ENCODE assay signal across 8 cellular contexts in the genomic region with DNA sequence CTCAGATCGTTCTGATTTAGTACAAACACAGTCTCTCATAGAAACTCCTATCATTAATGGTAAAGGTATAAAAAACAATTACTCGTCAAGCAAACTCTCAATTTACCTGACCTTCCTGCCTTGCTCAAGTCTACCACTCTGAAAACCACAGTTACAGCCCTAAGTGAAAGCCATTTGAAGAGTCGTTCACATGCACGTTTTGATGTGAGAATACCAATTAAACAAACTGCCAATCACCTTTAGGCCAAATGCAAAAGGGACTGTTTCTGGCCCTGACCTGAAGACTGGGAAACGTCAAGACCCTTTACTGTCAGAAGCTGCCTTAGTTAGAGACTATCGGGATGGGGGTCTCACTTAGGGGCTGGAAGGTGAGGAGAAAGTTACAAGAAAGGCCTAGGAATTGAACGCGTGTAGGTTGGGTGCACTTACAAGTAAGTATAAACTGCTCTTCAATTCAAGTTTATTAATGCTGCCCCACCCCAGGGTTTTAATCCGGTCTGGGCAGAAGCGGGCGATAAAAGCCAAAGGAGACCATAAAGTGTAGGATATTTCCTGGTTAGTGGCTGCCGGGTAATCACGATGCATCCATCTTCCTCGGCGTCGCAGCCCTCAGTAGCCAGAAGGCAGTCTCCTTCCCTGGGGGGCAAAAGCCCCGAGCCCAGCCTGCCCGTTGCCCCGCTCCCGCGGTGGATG. TPM values are rescaled to one million over a fixed set of nuclear protein-coding genes. Genes with fewer than 3 reads are reported as not detected.
DNase-seq lines count a peak whose midpoint lies in the region; ATAC-seq, FAIRE-seq and TF ChIP-seq lines count a peak whose summit lies in the region.

No MANE protein-coding gene starts in this region.

- ATAC-seq in HG03095 (IDR thresholded peaks at IDR 0.05; ENCODE audit: unreplicated experiment): peak; percentile 15
- no peak for ATAC-seq in GM21576 (IDR thresholded peaks at IDR 0.05; ENCODE audit: unreplicated experiment)

- DNase-seq in GM18507 (ENCODE audit: extremely low spot score, insufficient read length, low read depth): no peak
- DNase-seq in activated CD4-positive, alpha-beta T cell treated with anti-CD3 and anti-CD28 coated beads, Interleukin-2, amount 50 U/mL, for 4 hours: peak; percentile 6 to 7
- DNase-seq in fibroblast of the aortic adventitia (ENCODE audit: low read depth): peak; percentile 21
- peak; percentile 20 for DNase-seq in pons (ENCODE audit: low spot score)
- DNase-seq in SHP77 treated with DMSO at 0.1 percent for 48 hours (lab: John Stamatoyannopoulos, UW): no peak
- DNase-seq in effector CD4-positive, alpha-beta T cell: no peak

- peak overlapping the region; percentile 81 for H3K4me3 ChIP-seq in fibroblast of the aortic adventitia (ENCODE audit: low read depth, low read length)

- peak; percentile 81 for FAIRE-seq in GM18507 (lab: Jason Lieb, UNC)

- no peak for TF ChIP-seq CTCF in fibroblast of the aortic adventitia (IDR thresholded peaks at IDR 0.05; ENCODE audit: insufficient read depth, low read length)

RNA-seq across cellular contexts. Expression of gene TM9SF3, which starts 0.9 kb away (rescaled TPM):
- total RNA-seq in fibroblast of the aortic adventitia (ENCODE audit: low replicate concordance): 73.8 and 120 TPM in 2 replicates

Comparison
In these comparisons a context has a peak if more than half of its experiments do, and no peak if none do; other contexts are left out.
1. DNase-seq: peak in activated CD4-positive, alpha-beta T cell treated with anti-CD3 and anti-CD28 coated beads, Interleukin-2, amount 50 U/mL, for 4 hours (2 of 2), fibroblast of the aortic adventitia (single experiment) and pons (single experiment); none in GM18507 (single experiment), SHP77 treated with DMSO at 0.1 percent for 48 hours (single experiment) and effector CD4-positive, alpha-beta T cell (single experiment).